ENCODE assay signal across 8 cellular contexts in the genomic region with DNA sequence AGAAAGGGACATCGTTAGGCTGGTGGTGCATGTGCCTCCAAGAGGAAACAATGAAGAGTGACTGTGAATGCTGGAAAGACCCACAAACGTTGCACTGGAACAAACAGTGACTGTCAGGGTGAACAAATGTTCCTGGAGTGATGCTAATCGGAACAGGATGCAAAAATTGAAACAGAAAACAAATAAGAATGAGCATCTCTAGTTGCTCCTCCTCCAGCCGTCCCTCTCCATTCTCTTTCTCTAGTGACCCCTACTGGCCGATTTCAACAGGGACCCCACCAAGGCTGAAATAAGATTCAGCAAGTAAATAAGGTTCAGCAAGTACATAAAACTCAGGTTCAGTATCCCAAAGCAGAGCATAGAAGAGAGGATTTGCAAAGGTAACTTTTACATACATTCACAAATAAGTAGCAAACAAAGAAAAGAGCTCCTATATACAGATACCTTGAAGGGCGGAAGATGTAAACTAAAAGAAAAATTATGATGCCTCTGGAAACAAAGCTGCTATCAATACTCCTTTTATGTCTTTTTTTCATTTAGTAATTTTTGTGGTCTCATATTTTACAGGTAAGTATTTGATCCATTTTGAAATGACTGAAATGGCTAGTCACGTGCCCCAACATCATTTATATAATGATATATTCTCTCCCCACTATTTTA.
DNase-seq lines count a peak whose midpoint lies in the region; ATAC-seq, FAIRE-seq and TF ChIP-seq lines count a peak whose summit lies in the region.

No MANE protein-coding gene starts in this region.

- no peaks in the 10 kb centered on the region for H3K79me2 ChIP-seq in astrocyte (ENCODE audit: insufficient read depth, low read length)

- no peaks in the 10 kb centered on the region for H4K20me1 ChIP-seq in astrocyte (ENCODE audit: insufficient read depth, low read length)

- H3K27ac Mint-ChIP-seq in astrocyte (ENCODE audit: unreplicated experiment): no peak overlapping the region

- H3K36me3 ChIP-seq in astrocyte (ENCODE audit: insufficient read depth, low read length): no peaks in the 10 kb centered on the region

- FAIRE-seq in astrocyte (lab: Jason Lieb, UNC) (no peak), GM12891 (lab: Jason Lieb, UNC) (no peak)

- H3K9me3 ChIP-seq in astrocyte (ENCODE audit: insufficient read depth, low read depth, low read length): no peaks in the 10 kb centered on the region

- H3K4me1 Mint-ChIP-seq in astrocyte (ENCODE audit: low read depth, unreplicated experiment): no peaks in the 10 kb centered on the region

- H3K4me2 ChIP-seq in astrocyte (ENCODE audit: low read length): peak overlapping the region; percentile 7

- no peak for ATAC-seq in GM21528 (IDR thresholded peaks at IDR 0.05; ENCODE audit: low FRiP score, unreplicated experiment)

- H3K4me1 ChIP-seq in astrocyte (ENCODE audit: insufficient read depth, low read length): no peaks in the 10 kb centered on the region

- H3K4me3 ChIP-seq in NB4 (ENCODE audit: low read depth, low read length) (no peak overlapping the region), astrocyte (ENCODE audit: insufficient read depth, low read depth, low read length) (no peak overlapping the region)

- no peaks in the 10 kb centered on the region for H3K36me3 Mint-ChIP-seq in astrocyte (ENCODE audit: low read depth, unreplicated experiment)

- no peaks in the 10 kb centered on the region for H3K27me3 ChIP-seq in astrocyte (ENCODE audit: insufficient read depth, low read length)

- peak; percentile 68 for DNase-seq in Ammon's horn (ENCODE audit: low spot score)
- peak; percentile 39 for DNase-seq in NB4 (ENCODE audit: low read depth)
- DNase-seq in astrocyte (ENCODE audit: low read depth): no peak
- DNase-seq in left kidney (ENCODE audit: low read depth, low spot score): peak; percentile 50
- no peak for DNase-seq in T-helper 9 cell
- DNase-seq in GM12891 (ENCODE audit: insufficient read length, low spot score): no peak

- no peak overlapping the region for H3K9ac ChIP-seq in astrocyte (ENCODE audit: low read length)

- no peak overlapping the region for H3K27ac ChIP-seq in astrocyte (ENCODE audit: low read depth, low read length)

- no peak for TF ChIP-seq POLR2A in NB4 (IDR thresholded peaks at IDR 0.05; ENCODE audit: extremely low read depth, insufficient read length)
- no peak for TF ChIP-seq POLR2A in GM12891 (IDR thresholded peaks at IDR 0.05; ENCODE audit: low read depth, low read length)

- TF ChIP-seq CTCF in GM12874 (IDR thresholded peaks at IDR 0.05; ENCODE audit: insufficient read depth, low read depth, low read length) (peak; percentile 42; the same call in 1 of the 2 replicates), NB4 (IDR thresholded peaks at IDR 0.05; ENCODE audit: low read depth, low read length) (peak; percentile 75), astrocyte (IDR thresholded peaks at IDR 0.05; ENCODE audit: insufficient read depth, low read depth, low read length) (peak; percentile 53)

- no peak overlapping the region for H3K4me3 Mint-ChIP-seq in astrocyte (ENCODE audit: unreplicated experiment)

- no peak overlapping the region for H2AFZ ChIP-seq in astrocyte (ENCODE audit: low read depth, low read length)

- H3K9me3 Mint-ChIP-seq in astrocyte (ENCODE audit: unreplicated experiment): no peaks in the 10 kb centered on the region

- no peaks in the 10 kb centered on the region for H3K27me3 Mint-ChIP-seq in astrocyte (ENCODE audit: low read depth, unreplicated experiment)

TF ChIP-seq in GM12891, 5 proteins besides CTCF, POLR2A, EP300 and RAD21:
- no peak for TF ChIP-seq PAX5 (IDR thresholded peaks at IDR 0.05; ENCODE audit: insufficient read depth, low read length, severe bottlenecking)
- TF ChIP-seq SPI1 (IDR thresholded peaks at IDR 0.05; ENCODE audit: low read depth, low read length): no peak

Comparison
In these comparisons a context has a peak if more than half of its experiments do, and no peak if none do; other contexts are left out.
1. DNase-seq: peak in Ammon's horn (single experiment), NB4 (single experiment) and left kidney (single experiment); none in astrocyte (single experiment), T-helper 9 cell (single experiment) and GM12891 (single experiment).
2. Peak in every context shown above with its lines, with median percentiles within 50 percentile points of each other: CTCF ChIP-seq.